ENCODE assay signal across 34 cellular contexts in genomic region chr3:36656873-36657272, GRCh38.
"Had no signal": no experiment of that assay in that cellular context is flagged by ENCODE, and none has a peak within 500 bp of the region (broad histone marks: within the 10 kb centered on the region; RNA-seq: fewer than 3 reads in every experiment).

No MANE protein-coding gene starts in this region.

- H3K36me3 ChIP-seq: MG63 had no signal

- H3K27me3 ChIP-seq: MG63 had no signal

- H3K9me3 ChIP-seq: MG63 had no signal

- DNase-seq: Karpas-422, Kasumi-1, MG63, MM.1S, MV-4-11, NCI-H1048, NCI-H1092, NCI-H1092 treated with DMSO at 0.1 percent for 48 hours, NCI-H1105, NCI-H1105 treated with DMSO at 0.1 percent for 48 hours, NCI-H1417, NCI-H1417 treated with DMSO at 0.1 percent for 48 hours, NCI-H1436, NCI-H1436 treated with DMSO at 0.1 percent for 48 hours, NCI-H146, NCI-H1694, NCI-H1694 treated with DMSO at 0.1 percent for 48 hours, NCI-H187, NCI-H187 treated with DMSO at 0.1 percent for 48 hours, NCI-H1930, NCI-H2029, NCI-H2029 treated with DMSO at 0.1 percent for 48 hours, NCI-H2081, NCI-H2081 treated with DMSO at 0.1 percent for 48 hours, NCI-H2107, NCI-H2171, NCI-H2171 treated with DMSO at 0.1 percent for 48 hours, NCI-H2227 treated with DMSO at 0.1 percent for 48 hours, NCI-H226, NCI-H345, NCI-H446, NCI-H446 treated with DMSO at 0.1 percent for 48 hours, NCI-H510A, NCI-H510A treated with DMSO at 0.1 percent for 48 hours had no signal

- H3K4me3 ChIP-seq: MG63 had no signal
